In genomic region chr1:24388331-24388870, GRCh38 we compare ENCODE assay signal across 19 cellular contexts.
"Had no signal": no experiment of that assay in that cellular context is flagged by ENCODE, and none has a peak within 500 bp of the region (broad histone marks: within the 10 kb centered on the region; RNA-seq: fewer than 3 reads in every experiment).

No MANE protein-coding gene starts in this region.

- H3K27me3 Mint-ChIP-seq: activated naive CD8-positive, alpha-beta T cell; memory B cell; progenitor cell of endocrine pancreas had no signal

- FAIRE-seq: bronchial epithelial cell, kidney had no signal

- H3K9me3 Mint-ChIP-seq: activated T-helper 1 cell treated with anti-CD3 and anti-CD28 coated beads, Interleukin-12 subunit alpha, Interleukin-12 subunit beta, Interleukin-2, Interleukin-4 antibody, amounts not matched to agents 30 ng/mL and 10 ng/mL and 1 ng/mL, durations not matched to agents 14 hours and 24 hours and 36 hours; memory B cell; T-helper 1 cell treated with Interleukin-12 subunit alpha and Interleukin-12 subunit beta and Interleukin-4 antibody, amounts not matched to agents 30 μg/mL and 1 μg/mL, for 36 hours had no signal

- H3K27ac ChIP-seq: gastrocnemius medialis, left lung, stomach, testis, upper lobe of right lung had no signal

- H3K4me3 ChIP-seq: gastrocnemius medialis, left lung, stomach, testis, upper lobe of right lung had no signal

- DNase-seq: activated CD4-positive, alpha-beta T cell treated with anti-CD3 and anti-CD28 coated beads, Interleukin-2, amount 50 U/mL, for 4 hours; activated CD4-positive, CD25-positive, alpha-beta regulatory T cell treated with anti-CD3 and anti-CD28 coated beads, Interleukin-2, amount 50 U/mL, for 72 hours; activated T-cell treated with anti-CD3 and anti-CD28 coated beads for 4 hours; cerebellar nuclear complex; effector CD4-positive, alpha-beta T cell; gastrocnemius medialis; kidney; left lung; occipital lobe; stimulated activated CD4-positive, alpha-beta T cell treated with anti-CD3 and anti-CD28 coated beads, Interleukin-2, amount 100 ng/mL, for 48 hours; stomach; testis; upper lobe of right lung had no signal

- ATAC-seq: gastrocnemius medialis, left lung, upper lobe of right lung had no signal

- H3K4me3 Mint-ChIP-seq: activated naive CD8-positive, alpha-beta T cell; activated T-helper 1 cell treated with anti-CD3 and anti-CD28 coated beads, Interleukin-12 subunit alpha, Interleukin-12 subunit beta, Interleukin-2, Interleukin-4 antibody, amounts not matched to agents 30 ng/mL and 10 ng/mL and 1 ng/mL, durations not matched to agents 14 hours and 24 hours and 36 hours; memory B cell; T-helper 1 cell treated with Interleukin-12 subunit alpha and Interleukin-12 subunit beta and Interleukin-4 antibody, amounts not matched to agents 30 μg/mL and 1 μg/mL, for 36 hours had no signal

- H3K27ac Mint-ChIP-seq: activated naive CD8-positive, alpha-beta T cell; activated T-helper 1 cell treated with anti-CD3 and anti-CD28 coated beads, Interleukin-12 subunit alpha, Interleukin-12 subunit beta, Interleukin-2, Interleukin-4 antibody, amounts not matched to agents 30 ng/mL and 10 ng/mL and 1 ng/mL, durations not matched to agents 14 hours and 24 hours and 36 hours; memory B cell; progenitor cell of endocrine pancreas; T-helper 1 cell treated with Interleukin-12 subunit alpha and Interleukin-12 subunit beta and Interleukin-4 antibody, amounts not matched to agents 30 μg/mL and 1 μg/mL, for 36 hours had no signal
